ENCODE assay signal across 2 cellular contexts in the genomic region with DNA sequence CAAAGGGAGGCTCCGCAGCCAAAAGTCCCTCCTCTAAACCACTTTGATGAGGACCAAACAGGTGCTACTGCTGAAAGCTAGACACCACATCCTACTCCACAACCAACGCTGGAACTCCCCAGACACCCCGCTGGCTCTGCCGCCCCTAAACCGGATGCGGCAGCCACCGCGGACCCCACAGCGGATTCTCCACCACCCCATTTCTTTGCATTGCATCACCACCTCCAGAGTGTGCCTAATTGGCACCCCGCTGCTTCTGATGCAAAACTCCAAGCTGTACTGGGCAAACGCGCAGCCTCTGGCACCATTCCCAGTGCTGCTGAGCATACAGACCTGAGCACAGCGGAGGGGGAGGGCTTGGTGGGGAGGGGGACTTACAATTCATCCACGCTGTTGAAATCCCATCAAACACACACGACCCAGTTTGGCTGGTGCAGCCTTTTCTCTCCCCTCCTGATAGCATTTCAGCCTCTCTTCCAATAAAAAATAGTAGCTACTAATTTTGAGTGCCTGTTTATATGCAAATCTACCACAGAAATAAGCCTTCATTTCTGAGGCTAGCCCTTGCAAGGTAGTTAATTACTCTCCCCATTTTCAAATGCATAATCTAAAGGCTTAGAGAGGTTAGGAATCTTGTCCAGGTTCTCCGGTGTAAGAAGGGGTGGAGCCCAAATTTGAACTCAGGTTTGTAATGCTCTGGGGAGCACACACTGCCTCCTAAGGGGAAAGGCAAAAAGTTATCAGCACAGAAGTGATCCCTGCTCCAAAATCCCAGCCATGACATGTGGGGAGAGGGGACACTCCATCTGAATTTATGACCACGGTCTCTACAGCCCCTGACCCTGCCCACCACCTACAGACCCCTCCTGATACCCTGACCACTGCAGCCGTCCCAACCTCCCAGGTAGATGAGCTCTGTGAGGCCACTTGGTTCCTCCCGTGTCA.
TF ChIP-seq lines count a peak whose summit lies in the region.

No MANE protein-coding gene starts in this region.

TF ChIP-seq in liver, 16 proteins besides CTCF, POLR2A, EP300 and RAD21:
- TF ChIP-seq HNF4G (IDR thresholded peaks at IDR 0.05) (no peak), TAF1 (conservative IDR thresholded peaks at IDR 0.05) (no peak), HNF4A (conservative IDR thresholded peaks at IDR 0.05) (peak in 1 of 2 donors; percentile 15)
- TF ChIP-seq, protein P1, sequence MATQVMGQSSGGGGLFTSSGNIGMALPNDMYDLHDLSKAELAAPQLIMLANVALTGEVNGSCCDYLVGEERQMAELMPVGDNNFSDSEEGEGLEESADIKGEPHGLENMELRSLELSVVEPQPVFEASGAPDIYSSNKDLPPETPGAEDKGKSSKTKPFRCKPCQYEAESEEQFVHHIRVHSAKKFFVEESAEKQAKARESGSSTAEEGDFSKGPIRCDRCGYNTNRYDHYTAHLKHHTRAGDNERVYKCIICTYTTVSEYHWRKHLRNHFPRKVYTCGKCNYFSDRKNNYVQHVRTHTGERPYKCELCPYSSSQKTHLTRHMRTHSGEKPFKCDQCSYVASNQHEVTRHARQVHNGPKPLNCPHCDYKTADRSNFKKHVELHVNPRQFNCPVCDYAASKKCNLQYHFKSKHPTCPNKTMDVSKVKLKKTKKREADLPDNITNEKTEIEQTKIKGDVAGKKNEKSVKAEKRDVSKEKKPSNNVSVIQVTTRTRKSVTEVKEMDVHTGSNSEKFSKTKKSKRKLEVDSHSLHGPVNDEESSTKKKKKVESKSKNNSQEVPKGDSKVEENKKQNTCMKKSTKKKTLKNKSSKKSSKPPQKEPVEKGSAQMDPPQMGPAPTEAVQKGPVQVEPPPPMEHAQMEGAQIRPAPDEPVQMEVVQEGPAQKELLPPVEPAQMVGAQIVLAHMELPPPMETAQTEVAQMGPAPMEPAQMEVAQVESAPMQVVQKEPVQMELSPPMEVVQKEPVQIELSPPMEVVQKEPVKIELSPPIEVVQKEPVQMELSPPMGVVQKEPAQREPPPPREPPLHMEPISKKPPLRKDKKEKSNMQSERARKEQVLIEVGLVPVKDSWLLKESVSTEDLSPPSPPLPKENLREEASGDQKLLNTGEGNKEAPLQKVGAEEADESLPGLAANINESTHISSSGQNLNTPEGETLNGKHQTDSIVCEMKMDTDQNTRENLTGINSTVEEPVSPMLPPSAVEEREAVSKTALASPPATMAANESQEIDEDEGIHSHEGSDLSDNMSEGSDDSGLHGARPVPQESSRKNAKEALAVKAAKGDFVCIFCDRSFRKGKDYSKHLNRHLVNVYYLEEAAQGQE (IDR thresholded peaks at IDR 0.05), result no peak
- TF ChIP-seq, protein P2, sequence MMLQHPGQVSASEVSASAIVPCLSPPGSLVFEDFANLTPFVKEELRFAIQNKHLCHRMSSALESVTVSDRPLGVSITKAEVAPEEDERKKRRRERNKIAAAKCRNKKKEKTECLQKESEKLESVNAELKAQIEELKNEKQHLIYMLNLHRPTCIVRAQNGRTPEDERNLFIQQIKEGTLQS (IDR thresholded peaks at IDR 0.05), result peak; percentile 69

TF ChIP-seq in HepG2, 621 proteins besides CTCF, POLR2A, EP300 and RAD21:
- TF ChIP-seq ZNF451 (CRISPR knock-in tag; IDR thresholded peaks at IDR 0.05) (no peak), NR2F1 (CRISPR knock-in tag; IDR thresholded peaks at IDR 0.05) (no peak), ZNF674 (CRISPR knock-in tag; IDR thresholded peaks at IDR 0.05; ENCODE audit: low read depth) (no peak), ZNF749 (CRISPR knock-in tag; IDR thresholded peaks at IDR 0.05; ENCODE audit: borderline replicate concordance) (no peak), ZNF619 (CRISPR knock-in tag; IDR thresholded peaks at IDR 0.05) (no peak), JUN (CRISPR knock-in tag; IDR thresholded peaks at IDR 0.05) (no peak), MYC (CRISPR knock-in tag; IDR thresholded peaks at IDR 0.05; ENCODE audit: borderline replicate concordance) (no peak), SETDB1 (CRISPR knock-in tag; IDR thresholded peaks at IDR 0.05; ENCODE audit: borderline replicate concordance) (no peak), BORCS8-MEF2B (CRISPR knock-in tag; IDR thresholded peaks at IDR 0.05) (no peak), ZC3H4 (CRISPR knock-in tag; IDR thresholded peaks at IDR 0.05; ENCODE audit: borderline replicate concordance) (no peak), MLLT10 (CRISPR knock-in tag; IDR thresholded peaks at IDR 0.05) (no peak)
- TF ChIP-seq, protein P3, sequence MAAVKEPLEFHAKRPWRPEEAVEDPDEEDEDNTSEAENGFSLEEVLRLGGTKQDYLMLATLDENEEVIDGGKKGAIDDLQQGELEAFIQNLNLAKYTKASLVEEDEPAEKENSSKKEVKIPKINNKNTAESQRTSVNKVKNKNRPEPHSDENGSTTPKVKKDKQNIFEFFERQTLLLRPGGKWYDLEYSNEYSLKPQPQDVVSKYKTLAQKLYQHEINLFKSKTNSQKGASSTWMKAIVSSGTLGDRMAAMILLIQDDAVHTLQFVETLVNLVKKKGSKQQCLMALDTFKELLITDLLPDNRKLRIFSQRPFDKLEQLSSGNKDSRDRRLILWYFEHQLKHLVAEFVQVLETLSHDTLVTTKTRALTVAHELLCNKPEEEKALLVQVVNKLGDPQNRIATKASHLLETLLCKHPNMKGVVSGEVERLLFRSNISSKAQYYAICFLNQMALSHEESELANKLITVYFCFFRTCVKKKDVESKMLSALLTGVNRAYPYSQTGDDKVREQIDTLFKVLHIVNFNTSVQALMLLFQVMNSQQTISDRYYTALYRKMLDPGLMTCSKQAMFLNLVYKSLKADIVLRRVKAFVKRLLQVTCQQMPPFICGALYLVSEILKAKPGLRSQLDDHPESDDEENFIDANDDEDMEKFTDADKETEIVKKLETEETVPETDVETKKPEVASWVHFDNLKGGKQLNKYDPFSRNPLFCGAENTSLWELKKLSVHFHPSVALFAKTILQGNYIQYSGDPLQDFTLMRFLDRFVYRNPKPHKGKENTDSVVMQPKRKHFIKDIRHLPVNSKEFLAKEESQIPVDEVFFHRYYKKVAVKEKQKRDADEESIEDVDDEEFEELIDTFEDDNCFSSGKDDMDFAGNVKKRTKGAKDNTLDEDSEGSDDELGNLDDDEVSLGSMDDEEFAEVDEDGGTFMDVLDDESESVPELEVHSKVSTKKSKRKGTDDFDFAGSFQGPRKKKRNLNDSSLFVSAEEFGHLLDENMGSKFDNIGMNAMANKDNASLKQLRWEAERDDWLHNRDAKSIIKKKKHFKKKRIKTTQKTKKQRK (IDR thresholded peaks at IDR 0.05; ENCODE audit: low read length), result no peak
- TF ChIP-seq, protein P4, sequence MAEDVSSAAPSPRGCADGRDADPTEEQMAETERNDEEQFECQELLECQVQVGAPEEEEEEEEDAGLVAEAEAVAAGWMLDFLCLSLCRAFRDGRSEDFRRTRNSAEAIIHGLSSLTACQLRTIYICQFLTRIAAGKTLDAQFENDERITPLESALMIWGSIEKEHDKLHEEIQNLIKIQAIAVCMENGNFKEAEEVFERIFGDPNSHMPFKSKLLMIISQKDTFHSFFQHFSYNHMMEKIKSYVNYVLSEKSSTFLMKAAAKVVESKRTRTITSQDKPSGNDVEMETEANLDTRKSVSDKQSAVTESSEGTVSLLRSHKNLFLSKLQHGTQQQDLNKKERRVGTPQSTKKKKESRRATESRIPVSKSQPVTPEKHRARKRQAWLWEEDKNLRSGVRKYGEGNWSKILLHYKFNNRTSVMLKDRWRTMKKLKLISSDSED (CRISPR knock-in tag; IDR thresholded peaks at IDR 0.05), result no peak
- TF ChIP-seq, protein P5, sequence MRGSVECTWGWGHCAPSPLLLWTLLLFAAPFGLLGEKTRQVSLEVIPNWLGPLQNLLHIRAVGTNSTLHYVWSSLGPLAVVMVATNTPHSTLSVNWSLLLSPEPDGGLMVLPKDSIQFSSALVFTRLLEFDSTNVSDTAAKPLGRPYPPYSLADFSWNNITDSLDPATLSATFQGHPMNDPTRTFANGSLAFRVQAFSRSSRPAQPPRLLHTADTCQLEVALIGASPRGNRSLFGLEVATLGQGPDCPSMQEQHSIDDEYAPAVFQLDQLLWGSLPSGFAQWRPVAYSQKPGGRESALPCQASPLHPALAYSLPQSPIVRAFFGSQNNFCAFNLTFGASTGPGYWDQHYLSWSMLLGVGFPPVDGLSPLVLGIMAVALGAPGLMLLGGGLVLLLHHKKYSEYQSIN (CRISPR knock-in tag; IDR thresholded peaks at IDR 0.05; ENCODE audit: borderline replicate concordance), result no peak
- TF ChIP-seq, protein P6, sequence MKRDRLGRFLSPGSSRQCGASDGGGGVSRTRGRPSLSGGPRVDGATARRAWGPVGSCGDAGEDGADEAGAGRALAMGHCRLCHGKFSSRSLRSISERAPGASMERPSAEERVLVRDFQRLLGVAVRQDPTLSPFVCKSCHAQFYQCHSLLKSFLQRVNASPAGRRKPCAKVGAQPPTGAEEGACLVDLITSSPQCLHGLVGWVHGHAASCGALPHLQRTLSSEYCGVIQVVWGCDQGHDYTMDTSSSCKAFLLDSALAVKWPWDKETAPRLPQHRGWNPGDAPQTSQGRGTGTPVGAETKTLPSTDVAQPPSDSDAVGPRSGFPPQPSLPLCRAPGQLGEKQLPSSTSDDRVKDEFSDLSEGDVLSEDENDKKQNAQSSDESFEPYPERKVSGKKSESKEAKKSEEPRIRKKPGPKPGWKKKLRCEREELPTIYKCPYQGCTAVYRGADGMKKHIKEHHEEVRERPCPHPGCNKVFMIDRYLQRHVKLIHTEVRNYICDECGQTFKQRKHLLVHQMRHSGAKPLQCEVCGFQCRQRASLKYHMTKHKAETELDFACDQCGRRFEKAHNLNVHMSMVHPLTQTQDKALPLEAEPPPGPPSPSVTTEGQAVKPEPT (CRISPR knock-in tag; IDR thresholded peaks at IDR 0.05; ENCODE audit: low read depth), result no peak
